ENCODE assay signal across 8 cellular contexts in genomic region chr19:42081584-42082258, GRCh38. TPM values are rescaled to one million over a fixed set of nuclear protein-coding genes. Genes with fewer than 3 reads are reported as not detected.
DNase-seq lines count a peak whose midpoint lies in the region; ATAC-seq and TF ChIP-seq lines count a peak whose summit lies in the region.

No MANE protein-coding gene starts in this region.

- peak overlapping the region; percentile 78 for H3K4me3 Mint-ChIP-seq in neural crest cell

- no TSS peak for BruUV-seq in OCI-LY7 (replicated peaks; lab: Mats Ljungman, UMichigan)

- POLR2A ChIA-PET in GM10248 (lab: Yijun Ruan, JAX) = no interaction called here
- POLR2A ChIA-PET in OCI-LY7 (lab: Charles Lee) = no interaction called here

- no peaks in the 10 kb centered on the region for H3K9me3 ChIP-seq in OCI-LY7 (ENCODE audit: low read length)

- H3K27me3 Mint-ChIP-seq in neural crest cell (ENCODE audit: low read depth) = no peaks in the 10 kb centered on the region

- no peaks in the 10 kb centered on the region for H3K9me3 Mint-ChIP-seq in neural crest cell

- H3K4me1 Mint-ChIP-seq in neural crest cell = peaks cover 28% of the 10 kb centered on the region

- H3K4me3 ChIP-seq in OCI-LY7 (ENCODE audit: low read depth, low read length, poor library complexity, severe bottlenecking) = no peak overlapping the region

- H2AFZ ChIP-seq in OCI-LY7 (ENCODE audit: low read length) = no peak overlapping the region

- no peak for ATAC-seq in GM21529 (IDR thresholded peaks at IDR 0.05; ENCODE audit: unreplicated experiment)

- no peak overlapping the region for H3K27ac Mint-ChIP-seq in neural crest cell (ENCODE audit: unreplicated experiment)

- peaks cover 13% of the 10 kb centered on the region for H4K20me1 ChIP-seq in OCI-LY7 (ENCODE audit: insufficient read depth, low read length)

- no peak overlapping the region for H3K27ac ChIP-seq in OCI-LY7 (ENCODE audit: low read depth, low read length, poor library complexity, severe bottlenecking)

- peaks cover 10% of the 10 kb centered on the region for H3K4me1 ChIP-seq in OCI-LY7 (ENCODE audit: insufficient read depth, low read length, poor library complexity, severe bottlenecking)

- H3K36me3 Mint-ChIP-seq in neural crest cell (ENCODE audit: low read depth) = peaks cover 15% of the 10 kb centered on the region

- TF ChIP-seq CTCF in GM10248 (IDR thresholded peaks at IDR 0.05; ENCODE audit: control extremely low read depth, extremely low read depth, low read depth, missing control alignments) (peak; percentile 68), OCI-LY7 (conservative IDR thresholded peaks at IDR 0.05; ENCODE audit: low read length) (peak; percentile 83), neural crest cell (conservative IDR thresholded peaks at IDR 0.05) (peak; percentile 53)

- H3K79me2 ChIP-seq in OCI-LY7 (ENCODE audit: insufficient read depth, low read depth, low read length) = peaks cover 28% of the 10 kb centered on the region

- no peak overlapping the region for H3K4me2 ChIP-seq in OCI-LY7 (ENCODE audit: low read length)

- H3K9me2 ChIP-seq in OCI-LY7 (ENCODE audit: insufficient read depth, low read length) = no peaks in the 10 kb centered on the region

- intact Hi-C loops in OCI-LY7 (cut with micrococcal nuclease; ENCODE audit: unreplicated experiment) = no loop called here

- CTCF ChIA-PET in GM10248 (lab: Yijun Ruan, JAX) (interaction anchor here (0.6 to 1.7 kb wide), 14 partner anchors 9 to 359 kb away, joined by 3 to 6 read pairs (median 3); partner anchors contain the start of gene GSK3A), OCI-LY7 (lab: Charles Lee; ENCODE audit: unreplicated experiment) (no interaction called here)

- peak; percentile 76 for DNase-seq in AG08395 (ENCODE audit: low spot score)
- peak; percentile 46 for DNase-seq in GM10248 (ENCODE audit: extremely low spot score)
- DNase-seq in OCI-LY7 (ENCODE audit: low spot score) = peak; percentile 68
- peak; percentile 22 for DNase-seq in dedifferentiated amniotic fluid mesenchymal stem cell (ENCODE audit: extremely low spot score)
- DNase-seq in neural crest cell (ENCODE audit: low read depth, low spot score) = no peak
- DNase-seq in NCI-H1436 treated with DMSO at 0.1 percent for 48 hours (lab: John Stamatoyannopoulos, UW) = no peak
- DNase-seq in KG1 (lab: John Stamatoyannopoulos, UW) = no peak

- H3K36me3 ChIP-seq in OCI-LY7 (ENCODE audit: insufficient read depth, low read length) = peaks cover 56% of the 10 kb centered on the region

RNA-seq across cellular contexts. Expression of gene ZNF574, which starts 5.8 kb away (rescaled TPM):
- 18.5 and 29.3 TPM in 2 replicates for total RNA-seq in OCI-LY7 (2014; rRNA removed; shearing (Covaris generic))
- total RNA-seq in OCI-LY7 (2022) (14.5 and 16.6 TPM in 2 replicates), neural crest cell (25.6 and 26.0 TPM in 2 replicates)

RNA-seq across cellular contexts. Expression of gene GRIK5, which starts 11.7 kb away (rescaled TPM):
- total RNA-seq in OCI-LY7 (2014; rRNA removed; shearing (Covaris generic)) = 0.73 and 0.77 TPM in 2 replicates
- total RNA-seq in OCI-LY7 (2022) (1.1 and 1.3 TPM in 2 replicates), neural crest cell (3.7 and 3.8 TPM in 2 replicates)

RNA-seq across cellular contexts. Expression of gene POU2F2, which starts 50.5 kb away (rescaled TPM):
- total RNA-seq in OCI-LY7 (2014; rRNA removed; shearing (Covaris generic)) = 28.6 and 33.5 TPM in 2 replicates
- 59.5 and 66.5 TPM in 2 replicates for total RNA-seq in OCI-LY7 (2022)
- total RNA-seq in neural crest cell = 2.3 and 2.5 TPM in 2 replicates

Comparison
In these comparisons a context has a peak if more than half of its experiments do, and no peak if none do; other contexts are left out.
1. DNase-seq: peak in AG08395 (single experiment), GM10248 (single experiment), OCI-LY7 (single experiment) and dedifferentiated amniotic fluid mesenchymal stem cell (single experiment); none in neural crest cell (single experiment), NCI-H1436 treated with DMSO at 0.1 percent for 48 hours (single experiment) and KG1 (single experiment).
2. Peak in every context shown above with its lines, with median percentiles within 50 percentile points of each other: CTCF ChIP-seq.